Comparison of ENCODE assay signal across 24 cellular contexts in the genomic region with DNA sequence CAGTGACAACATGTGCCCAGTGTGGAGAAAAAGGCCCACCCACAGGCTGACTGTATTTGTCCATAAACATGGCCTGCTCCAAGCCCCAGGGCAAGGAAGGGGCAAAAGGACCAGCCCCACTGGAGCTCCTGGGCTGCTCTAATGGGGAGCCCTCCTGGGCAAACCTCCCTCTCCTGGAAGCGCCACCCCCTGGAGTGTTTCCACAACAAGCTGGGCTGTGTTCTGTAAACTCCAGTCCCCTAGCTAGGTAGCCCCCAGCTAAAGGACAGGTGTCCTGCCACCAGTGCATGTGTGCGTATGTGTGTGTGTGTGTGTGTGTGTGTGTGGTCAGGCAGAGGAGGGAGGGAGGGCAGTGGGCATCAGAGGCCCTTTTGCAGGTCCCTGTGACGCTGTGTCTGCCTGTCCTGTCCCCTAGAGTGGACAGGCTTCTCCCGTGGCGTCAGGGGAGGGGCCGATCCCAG. TPM values are rescaled to one million over a fixed set of nuclear protein-coding genes. Genes with fewer than 3 reads are reported as not detected.
DNase-seq lines count a peak whose midpoint lies in the region; ATAC-seq, FAIRE-seq and TF ChIP-seq lines count a peak whose summit lies in the region.
"Had no signal": no experiment of that assay in that cellular context is flagged by ENCODE, and none has a peak within 500 bp of the region (broad histone marks: within the 10 kb centered on the region; RNA-seq: fewer than 3 reads in every experiment).

No MANE protein-coding gene starts in this region.

- H3K4me1 ChIP-seq in CD4-positive, CD25-positive, alpha-beta regulatory T cell (ENCODE audit: control insufficient read depth, insufficient read depth, low read length, poor library complexity, severe bottlenecking), result peaks cover 38% of the 10 kb centered on the region
- H3K4me1 ChIP-seq in H1 (replicated peaks in 1 of 4; ENCODE audit: control insufficient read depth in 3 of 4, insufficient read depth in 4 of 4, low read length in 3 of 4), result peaks cover 0 to 7% (median 5%) of the 10 kb centered on the region in 4 experiments; a peak in 6 of 7 replicates
- H3K4me1 ChIP-seq: foreskin keratinocyte had no signal

- peaks cover 2% of the 10 kb centered on the region; the same call in 1 of the 2 replicates for H3K23me2 ChIP-seq in H1 (ENCODE audit: low read depth, low read length)

- no peak overlapping the region for H3K9ac ChIP-seq in H1 (replicated peaks in 1 of 4; ENCODE audit: extremely low read depth in 1 of 4, low read depth in 3 of 4, low read length in 3 of 4)

- TF ChIP-seq EP300 in H1 (IDR thresholded peaks at IDR 0.05; ENCODE audit: borderline replicate concordance in 1 of 2, low read depth in 2 of 2, low read length in 2 of 2), result no peak

- H3K23ac ChIP-seq in H1 (ENCODE audit: insufficient read length), result no peak overlapping the region

- H2BK12ac ChIP-seq in H1 (ENCODE audit: low read depth, low read length), result no peak overlapping the region

- CTCF ChIA-PET in H1 (lab: Charles Lee; ENCODE audit: partially characterized antibody), result interaction anchor here (0.6 to 21.2 kb wide), 19 partner anchors 9 to 460 kb away, joined by 3 to 982 read pairs (median 6); a partner anchor contains a TSS

- no peak overlapping the region for H2AK5ac ChIP-seq in H1 (ENCODE audit: low read depth, low read length)

- TF ChIP-seq RAD21 in H1 (IDR thresholded peaks at IDR 0.05 in 1 of 2, conservative IDR thresholded peaks at IDR 0.05 in 1 of 2; ENCODE audit: low read depth in 2 of 2, low read length in 2 of 2), result no peak

- H4K5ac ChIP-seq in H1 (ENCODE audit: insufficient read length, low read depth, low read length), result no peak overlapping the region

- H2BK120ac ChIP-seq in H1 (replicated peaks; ENCODE audit: low read depth, low read length), result no peak overlapping the region

- peak overlapping the region; percentile 86 for H4K8ac ChIP-seq in H1 (ENCODE audit: extremely low read depth, insufficient read depth, low read length)

- no peaks in the 10 kb centered on the region for H4K20me1 ChIP-seq in H1 (replicated peaks in 1 of 2; ENCODE audit: control insufficient read depth in 1 of 2, insufficient read depth in 2 of 2, low read length in 2 of 2)

- no peaks in the 10 kb centered on the region for H3K9me3 ChIP-seq in CD4-positive, CD25-positive, alpha-beta regulatory T cell (ENCODE audit: control insufficient read depth in 2 of 2, low read length in 2 of 2)
- no peaks in the 10 kb centered on the region for H3K9me3 ChIP-seq in H1 (ENCODE audit: insufficient read depth in 2 of 2, low read depth in 1 of 2, low read length in 1 of 2)
- H3K9me3 ChIP-seq: SJSA1 had no signal

- peaks cover 5 to 40% (median 19%) of the 10 kb centered on the region in 4 donors for H3K4me1 Mint-ChIP-seq in CD4-positive, CD25-positive, alpha-beta regulatory T cell
- peaks cover 10% of the 10 kb centered on the region for H3K4me1 Mint-ChIP-seq in HFFc6 (ENCODE audit: low read depth)

- no peak overlapping the region for H3K18ac ChIP-seq in H1 (ENCODE audit: extremely low read depth, low read length)

- H3K27ac ChIP-seq in CD4-positive, CD25-positive, alpha-beta regulatory T cell (ENCODE audit: insufficient read depth, low read length, poor library complexity, severe bottlenecking), result peak overlapping the region; percentile 89
- H3K27ac ChIP-seq in H1 (ENCODE audit: low read depth, low read length), result no peak overlapping the region
- H3K27ac ChIP-seq: foreskin keratinocyte, HL-60, SJSA1 had no signal

- H2BK15ac ChIP-seq in H1 (ENCODE audit: low read length), result no peak overlapping the region

- H3K9me3 Mint-ChIP-seq in CD4-positive, CD25-positive, alpha-beta regulatory T cell, result no peaks in the 10 kb centered on the region
- no peaks in the 10 kb centered on the region for H3K9me3 Mint-ChIP-seq in HFFc6
- H3K9me3 Mint-ChIP-seq: activated B cell treated with CpG ODN at 0.5 μM for 24 hours; activated T-helper 1 cell treated with anti-CD3 and anti-CD28 coated beads, Interleukin-12 subunit alpha, Interleukin-12 subunit beta, Interleukin-2, Interleukin-4 antibody, amounts not matched to agents 30 ng/mL and 10 ng/mL and 1 ng/mL, durations not matched to agents 14 hours and 24 hours and 36 hours; neural crest cell had no signal

- peaks cover 12% of the 10 kb centered on the region for H3K27me3 Mint-ChIP-seq in CD4-positive, CD25-positive, alpha-beta regulatory T cell
- peaks cover 3% of the 10 kb centered on the region for H3K27me3 Mint-ChIP-seq in HFFc6 (ENCODE audit: insufficient read depth)

- no peaks in the 10 kb centered on the region for H3K79me2 ChIP-seq in H1 (ENCODE audit: control insufficient read depth in 1 of 2, insufficient read depth in 2 of 2, low read length in 2 of 2)

- no peak for ATAC-seq in CD4-positive, CD25-positive, alpha-beta regulatory T cell (ENCODE audit: low read depth in 2 of 2)
- ATAC-seq in GM18907 (IDR thresholded peaks at IDR 0.05; ENCODE audit: unreplicated experiment) (no peak), HG02870 (IDR thresholded peaks at IDR 0.05; ENCODE audit: unreplicated experiment) (no peak)
- ATAC-seq: foreskin keratinocyte, K562 had no signal

- no peak overlapping the region for H3K4me3 Mint-ChIP-seq in CD4-positive, CD25-positive, alpha-beta regulatory T cell
- H3K4me3 Mint-ChIP-seq in HFFc6, result no peak overlapping the region
- H3K4me3 Mint-ChIP-seq: activated B cell treated with CpG ODN at 0.5 μM for 24 hours; activated T-helper 1 cell treated with anti-CD3 and anti-CD28 coated beads, Interleukin-12 subunit alpha, Interleukin-12 subunit beta, Interleukin-2, Interleukin-4 antibody, amounts not matched to agents 30 ng/mL and 10 ng/mL and 1 ng/mL, durations not matched to agents 14 hours and 24 hours and 36 hours; neural crest cell had no signal

- DNase-seq in CD4-positive, CD25-positive, alpha-beta regulatory T cell, result no peak
- DNase-seq in D341Med (ENCODE audit: low spot score) (peak; percentile 33), NCI-H2081 treated with DMSO at 0.1 percent for 48 hours (lab: John Stamatoyannopoulos, UW) (peak; percentile 40), H1 (ENCODE audit: low read depth in 1 of 2, low spot score in 2 of 2) (no peak), HFFc6 (no peak), H7 (no peak)
- DNase-seq: activated B cell treated with CpG ODN at 0.5 μM for 24 hours; DMS79; foreskin keratinocyte; GOT3; kidney glomerular epithelial cell; NCI-H446 treated with DMSO at 0.1 percent for 48 hours; stimulated activated CD4-positive, alpha-beta T cell treated with anti-CD3 and anti-CD28 coated beads, Interleukin-12 subunit alpha, Interleukin-12 subunit beta, amount 100 ng/mL, for 4 hours had no signal

- no peak overlapping the region for H4K91ac ChIP-seq in H1 (replicated peaks; ENCODE audit: insufficient read length, low read length)

- no peak overlapping the region for H2AFZ ChIP-seq in H1 (ENCODE audit: low read length)

- H3K27me3 ChIP-seq in CD4-positive, CD25-positive, alpha-beta regulatory T cell (ENCODE audit: control insufficient read depth, insufficient read depth, low read length), result no peaks in the 10 kb centered on the region
- H3K27me3 ChIP-seq in H1 (replicated peaks in 1 of 4; ENCODE audit: control insufficient read depth in 3 of 4, extremely low read depth in 1 of 4, insufficient read depth in 3 of 4, low read length in 3 of 4) (no peaks in the 10 kb centered on the region), H7 (ENCODE audit: control insufficient read depth, insufficient read depth, low read length) (no peaks in the 10 kb centered on the region)
- H3K27me3 ChIP-seq: SJSA1 had no signal

- no peaks in the 10 kb centered on the region for H3K36me3 Mint-ChIP-seq in CD4-positive, CD25-positive, alpha-beta regulatory T cell
- H3K36me3 Mint-ChIP-seq in HFFc6 (ENCODE audit: low read depth), result no peaks in the 10 kb centered on the region
- H3K36me3 Mint-ChIP-seq: brain had no signal

- no peak overlapping the region for H2BK5ac ChIP-seq in H1 (ENCODE audit: low read depth, low read length)

- no peak overlapping the region for H3K4ac ChIP-seq in H1 (replicated peaks; ENCODE audit: insufficient read length, low read depth, low read length)

- no peak for TF ChIP-seq POLR2A in H1 (IDR thresholded peaks at IDR 0.05; ENCODE audit: control extremely low read depth in 1 of 2, low read depth in 2 of 2, low read length in 2 of 2)

- peak overlapping the region; percentile 62 to 100 (median 94) for H3K27ac Mint-ChIP-seq in CD4-positive, CD25-positive, alpha-beta regulatory T cell
- H3K27ac Mint-ChIP-seq in HFFc6, result no peak overlapping the region
- H3K27ac Mint-ChIP-seq: activated B cell treated with CpG ODN at 0.5 μM for 24 hours; activated T-helper 1 cell treated with anti-CD3 and anti-CD28 coated beads, Interleukin-12 subunit alpha, Interleukin-12 subunit beta, Interleukin-2, Interleukin-4 antibody, amounts not matched to agents 30 ng/mL and 10 ng/mL and 1 ng/mL, durations not matched to agents 14 hours and 24 hours and 36 hours; brain had no signal

- TF ChIP-seq CTCF in H1 (IDR thresholded peaks at IDR 0.05; ENCODE audit: control extremely low read depth in 1 of 3, insufficient read depth in 1 of 3, low read depth in 1 of 3, low read length in 3 of 3) (no peak), HFFc6 (IDR thresholded peaks at IDR 0.05) (no peak)

- H3K56ac ChIP-seq in H1 (replicated peaks; ENCODE audit: insufficient read length, low read depth, low read length), result no peak overlapping the region

- FAIRE-seq in H1 (lab: Jason Lieb, UNC), result no peak
- FAIRE-seq: K562 had no signal

- 79% methylated on average over 6 of the region's 6 CpGs; no CpG with 5 or more reads in 1 of the 2 experiments for WGBS in H1 (ENCODE audit: extremely low coverage in 1 of 2, insufficient coverage in 1 of 2, insufficient read length in 1 of 2, insufficient replicate concordance in 2 of 2, low coverage in 1 of 2, low lambda C conversion rate in 2 of 2, missing lambda C conversion rate in 1 of 2), 2 experiments

- no peak overlapping the region for H3K4me2 ChIP-seq in H1 (ENCODE audit: insufficient read depth in 1 of 2, low read depth in 2 of 2, low read length in 2 of 2)

- no peak overlapping the region for H2BK20ac ChIP-seq in H1 (ENCODE audit: low read length)

- no peak overlapping the region for H3K14ac ChIP-seq in H1 (ENCODE audit: insufficient read length)

- no peaks in the 10 kb centered on the region for H3K79me1 ChIP-seq in H1 (ENCODE audit: low read depth, low read length)

- no peak overlapping the region for H3K4me3 ChIP-seq in CD4-positive, CD25-positive, alpha-beta regulatory T cell (ENCODE audit: low read depth, low read length)
- H3K4me3 ChIP-seq in H1 (ENCODE audit: extremely low read depth in 1 of 4, insufficient read depth in 2 of 4, low read depth in 3 of 4, low read length in 4 of 4) (no peak overlapping the region), H7 (ENCODE audit: insufficient read depth, low read depth, low read length) (no peak overlapping the region)
- H3K4me3 ChIP-seq: K562, SJSA1 had no signal

- no peaks in the 10 kb centered on the region for H3K36me3 ChIP-seq in CD4-positive, CD25-positive, alpha-beta regulatory T cell (ENCODE audit: control insufficient read depth, insufficient read depth, low read length)
- H3K36me3 ChIP-seq in H1 (ENCODE audit: control insufficient read depth in 2 of 4, insufficient read depth in 4 of 4, low read length in 3 of 4) (no peaks in the 10 kb centered on the region), H7 (replicated peaks; ENCODE audit: control insufficient read depth, insufficient read depth, low read length) (no peaks in the 10 kb centered on the region)
- H3K36me3 ChIP-seq: SJSA1 had no signal

- POLR2A ChIA-PET in H1 (lab: Charles Lee; ENCODE audit: partially characterized antibody), result interaction anchor here (1.1 to 3.9 kb wide), 6 partner anchors 16 to 37 kb away, joined by 3 to 29 read pairs (median 10); a partner anchor contains a TSS

RNA-seq across cellular contexts. Expression of a gene that starts 11.3 kb away (rescaled TPM):
- not detected for total RNA-seq in CD4-positive, CD25-positive, alpha-beta regulatory T cell
- not detected for polyA plus RNA-seq in CD4-positive, CD25-positive, alpha-beta regulatory T cell
- total RNA-seq in H1 (2021; fragmentation: NEBNext Ultra II Directional; extraction: Animal tissue kit (Norgen Biotek cat#: 25700)), result 5.4 and 6.0 TPM in 2 replicates
- 1.5 and 2.5 TPM in 2 replicates for polyA plus RNA-seq in H1 (2011; rRNA removed)
- polyA plus RNA-seq in H1 (2011; cell fraction: cytosol; rRNA removed), result 1.7 TPM
- polyA plus RNA-seq in H1 (2011; cell fraction: nucleus; rRNA removed), result 3.9 TPM
- polyA plus RNA-seq in H1 (2012, experiment 1 of 2), result 4.2 to 6.3 TPM (median 5.2 TPM) in 4 replicates
- polyA plus RNA-seq in H1 (2012, experiment 2 of 2), result 5.2 TPM
- polyA plus RNA-seq in H1 (2013, experiment 1 of 2), result 4.3 TPM
- 4.7 TPM for polyA plus RNA-seq in H1 (2013, experiment 2 of 2)
- polyA minus RNA-seq in H1 (2011; rRNA and poly(A)+ RNA removed), result 1.2 and 1.7 TPM in 2 replicates
- polyA minus RNA-seq in H1 (2011; cell fraction: cytosol; rRNA and poly(A)+ RNA removed), result 1.5 TPM
- polyA minus RNA-seq in H1 (2011; cell fraction: nucleus; rRNA and poly(A)+ RNA removed), result 1.1 TPM
- total RNA-seq in HFFc6 (2021; fragmentation: NEBNext Ultra II Directional; extraction: Animal tissue kit (Norgen Biotek cat#: 25700)), result not detected
- 0.15 and 0.59 TPM in 2 replicates for total RNA-seq in H7 (2014; rRNA removed; shearing (Covaris generic))
- total RNA-seq: activated B cell treated with CpG ODN at 0.5 μM for 24 hours; activated CD8-positive, alpha-beta memory T cell treated with anti-CD3 and anti-CD28 coated beads for 36 hours; foreskin keratinocyte; K562; pulmonary artery endothelial cell; SJSA1; T-helper 2 cell treated with Interferon-gamma antibody and Interleukin-4, amounts not matched to agents 100 ng/mL and 5 ng/mL, for 36 hours had no signal
- polyA plus RNA-seq: foreskin keratinocyte, K562 had no signal

RNA-seq across cellular contexts. Expression of a gene that starts 36.9 kb away (rescaled TPM):
- 2,336 TPM for total RNA-seq in CD4-positive, CD25-positive, alpha-beta regulatory T cell
- polyA plus RNA-seq in CD4-positive, CD25-positive, alpha-beta regulatory T cell, result 1,000 to 10,000 TPM; 2,055 to 3,537 (median 2,931) TPM
- total RNA-seq in H1 (2021; fragmentation: NEBNext Ultra II Directional; extraction: Animal tissue kit (Norgen Biotek cat#: 25700)), result 2,182 and 2,219 TPM in 2 replicates
- polyA plus RNA-seq in H1 (2011; rRNA removed), result 1,992 and 2,108 TPM in 2 replicates
- 3,481 TPM for polyA plus RNA-seq in H1 (2011; cell fraction: cytosol; rRNA removed)
- polyA plus RNA-seq in H1 (2011; cell fraction: nucleus; rRNA removed), result 2,043 TPM
- polyA plus RNA-seq in H1 (2012, experiment 1 of 2), result 1,394 to 2,903 TPM (median 2,742 TPM) in 4 replicates
- 1,232 TPM for polyA plus RNA-seq in H1 (2012, experiment 2 of 2)
- 2,492 TPM for polyA plus RNA-seq in H1 (2013, experiment 1 of 2)
- polyA plus RNA-seq in H1 (2013, experiment 2 of 2), result 2,408 TPM
- 605 and 718 TPM in 2 replicates for polyA minus RNA-seq in H1 (2011; rRNA and poly(A)+ RNA removed)
- 697 TPM for polyA minus RNA-seq in H1 (2011; cell fraction: cytosol; rRNA and poly(A)+ RNA removed)
- polyA minus RNA-seq in H1 (2011; cell fraction: nucleus; rRNA and poly(A)+ RNA removed), result 464 TPM
- 1,000 to 10,000 TPM; 1,574 to 1,911 (median 1,762) TPM for total RNA-seq in HFFc6 (2021; fragmentation: NEBNext Ultra II Directional; extraction: Animal tissue kit (Norgen Biotek cat#: 25700))
- total RNA-seq in H7 (2014; rRNA removed; shearing (Covaris generic)), result 2,113 and 2,304 TPM in 2 replicates

RNA-seq across cellular contexts. Expression of a gene that starts 39.5 kb away (rescaled TPM):
- 19.3 TPM for total RNA-seq in CD4-positive, CD25-positive, alpha-beta regulatory T cell
- 1 to 10 TPM in 2 of 4 donors, under 1 TPM in 2; 0.48 to 1.5 (median 0.97) TPM for polyA plus RNA-seq in CD4-positive, CD25-positive, alpha-beta regulatory T cell
- 15.1 and 17.8 TPM in 2 replicates for total RNA-seq in H1 (2021; fragmentation: NEBNext Ultra II Directional; extraction: Animal tissue kit (Norgen Biotek cat#: 25700))
- 7.2 and 10.6 TPM in 2 replicates for polyA plus RNA-seq in H1 (2011; rRNA removed)
- 7.7 TPM for polyA plus RNA-seq in H1 (2011; cell fraction: cytosol; rRNA removed)
- 43.5 TPM for polyA plus RNA-seq in H1 (2011; cell fraction: nucleus; rRNA removed)
- polyA plus RNA-seq in H1 (2012, experiment 1 of 2), result 11.9 to 16.4 TPM (median 14.1 TPM) in 4 replicates
- polyA plus RNA-seq in H1 (2012, experiment 2 of 2), result 12.9 TPM
- polyA plus RNA-seq in H1 (2013, experiment 1 of 2), result 7.2 TPM
- 7.1 TPM for polyA plus RNA-seq in H1 (2013, experiment 2 of 2)
- 15.8 and 25.4 TPM in 2 replicates for polyA minus RNA-seq in H1 (2011; rRNA and poly(A)+ RNA removed)
- 8.0 TPM for polyA minus RNA-seq in H1 (2011; cell fraction: cytosol; rRNA and poly(A)+ RNA removed)
- polyA minus RNA-seq in H1 (2011; cell fraction: nucleus; rRNA and poly(A)+ RNA removed), result 18.6 TPM
- 1 to 10 TPM; 5.1 to 7.0 (median 6.1) TPM for total RNA-seq in HFFc6 (2021; fragmentation: NEBNext Ultra II Directional; extraction: Animal tissue kit (Norgen Biotek cat#: 25700))
- total RNA-seq in H7 (2014; rRNA removed; shearing (Covaris generic)), result 3.8 and 9.1 TPM in 2 replicates

Comparison
In these comparisons a context has a peak if more than half of its experiments do, and no peak if none do; other contexts are left out.
1. DNase-seq: peak in D341Med (single experiment) and NCI-H2081 treated with DMSO at 0.1 percent for 48 hours (single experiment); none in CD4-positive, CD25-positive, alpha-beta regulatory T cell (0 of 3), H1 (0 of 2), HFFc6 (single experiment) and H7 (single experiment).